ENCODE assay signal across 1 cellular context in genomic region chr2:23350792-23351355, GRCh38.
TF ChIP-seq lines count a peak whose summit lies in the region.

No MANE protein-coding gene starts in this region.

TF ChIP-seq in H1, 55 proteins besides CTCF, POLR2A, EP300 and RAD21:
- TF ChIP-seq ASH2L (IDR thresholded peaks at IDR 0.05; ENCODE audit: low read length): no peak
- no peak for TF ChIP-seq SAP30 (IDR thresholded peaks at IDR 0.05; ENCODE audit: insufficient read depth, insufficient replicate concordance, low read length)
- no peak for TF ChIP-seq RBBP5 (IDR thresholded peaks at IDR 0.05; ENCODE audit: borderline replicate concordance, low read depth, low read length)
- TF ChIP-seq POLR2AphosphoS5 (IDR thresholded peaks at IDR 0.05; ENCODE audit: low read depth, low read length): no peak
- TF ChIP-seq EGR1 (IDR thresholded peaks at IDR 0.05; ENCODE audit: borderline replicate concordance, low read depth, low read length): no peak
- TF ChIP-seq TEAD4 (IDR thresholded peaks at IDR 0.05; ENCODE audit: low read depth, low read length): no peak
- no peak for TF ChIP-seq CREB1 (IDR thresholded peaks at IDR 0.05)
- no peak for TF ChIP-seq NANOG (IDR thresholded peaks at IDR 0.05; ENCODE audit: insufficient read depth, low read depth, low read length, poor library complexity, severe bottlenecking)
- no peak for TF ChIP-seq RNF2 (IDR thresholded peaks at IDR 0.05; ENCODE audit: borderline replicate concordance, low read depth, low read length, missing control alignments, poor library complexity, severe bottlenecking)
- TF ChIP-seq YY1 (IDR thresholded peaks at IDR 0.05; ENCODE audit: low read depth, low read length): no peak
- no peak for TF ChIP-seq SIX5 (IDR thresholded peaks at IDR 0.05; ENCODE audit: low read depth, low read length)
- TF ChIP-seq SUZ12 (IDR thresholded peaks at IDR 0.05; ENCODE audit: low read length): no peak
- no peak for TF ChIP-seq BRCA1 (IDR thresholded peaks at IDR 0.05; ENCODE audit: low read depth, low read length)
- no peak for TF ChIP-seq KDM1A (IDR thresholded peaks at IDR 0.05; ENCODE audit: borderline replicate concordance, low read length)
- no peak for TF ChIP-seq MAFK (IDR thresholded peaks at IDR 0.05; ENCODE audit: low read depth, low read length)
- TF ChIP-seq CHD1 (IDR thresholded peaks at IDR 0.05; ENCODE audit: low read depth, low read length): no peak
- no peak for TF ChIP-seq CEBPB (IDR thresholded peaks at IDR 0.05; ENCODE audit: low read depth, low read length)
- TF ChIP-seq NRF1 (IDR thresholded peaks at IDR 0.05; ENCODE audit: low read depth, low read length): no peak
- TF ChIP-seq SIN3A (conservative IDR thresholded peaks at IDR 0.05 in 1 of 2, IDR thresholded peaks at IDR 0.05 in 1 of 2; ENCODE audit: low read depth in 1 of 2, low read length in 2 of 2): no peak
- TF ChIP-seq KDM5A (IDR thresholded peaks at IDR 0.05; ENCODE audit: low read length): no peak
